8 cellular contexts compared by ENCODE assay signal in the genomic region with DNA sequence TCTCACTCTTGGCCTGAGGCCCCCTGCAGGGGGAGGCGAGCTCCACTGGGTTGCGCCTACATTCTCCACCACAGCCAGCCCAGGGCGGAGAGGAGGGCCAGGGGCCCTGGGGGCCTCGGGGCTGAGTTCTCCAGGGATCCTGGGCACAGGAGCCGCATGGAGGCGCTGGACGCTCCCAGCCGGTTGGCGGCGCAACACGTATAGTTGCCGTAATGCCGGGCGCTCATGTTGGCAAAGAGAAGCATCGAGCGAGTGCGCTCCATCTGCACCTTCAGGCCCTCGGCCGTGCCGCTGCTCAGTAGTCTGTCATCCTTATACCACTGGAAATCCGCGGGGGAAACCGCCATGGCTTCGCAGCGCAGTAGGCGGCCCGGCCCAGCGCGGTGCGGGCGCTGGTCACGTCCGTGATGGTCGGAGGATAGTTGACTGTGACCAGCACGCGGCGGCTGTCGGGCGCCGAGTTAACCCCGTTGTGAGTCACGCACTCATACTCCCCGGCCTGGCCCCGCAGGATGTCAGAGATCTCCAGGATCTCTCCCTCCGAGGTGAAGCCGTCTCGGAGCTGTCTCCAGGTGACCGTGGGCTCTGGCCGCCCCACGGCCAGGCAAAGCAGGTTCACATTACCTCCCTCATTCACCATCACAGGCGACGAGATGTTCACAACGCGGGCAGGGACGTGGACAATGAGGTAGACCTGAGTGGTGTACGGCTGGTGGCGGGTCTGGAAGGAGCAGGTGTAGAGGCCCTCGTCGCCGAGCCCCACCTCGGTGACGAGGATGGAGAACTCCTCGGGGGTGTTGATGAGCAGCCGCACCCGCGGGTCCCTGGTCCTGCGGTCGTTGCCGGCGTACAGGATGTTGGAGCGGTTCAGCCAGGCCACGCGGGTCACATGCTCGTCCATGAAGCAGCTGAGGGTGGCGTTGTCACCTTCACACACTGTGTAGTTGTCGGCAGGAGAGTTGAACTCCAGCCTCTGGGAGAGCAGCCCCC. TPM values are rescaled to one million over a fixed set of nuclear protein-coding genes. Genes with fewer than 3 reads are reported as not detected.
A peak's percentile ranks its signal among the peaks of the same experiment; 100 is the strongest.
DNase-seq lines count a peak whose midpoint lies in the region; ATAC-seq and TF ChIP-seq lines count a peak whose summit lies in the region.
"Not testable (repeated sequence)": the region's sequence is repeated elsewhere in the genome, so short reads cannot be mapped to it uniquely, and the experiment has no call there.

No MANE protein-coding gene starts in this region.

- DNase-seq in COLO668 (lab: John Stamatoyannopoulos, UW; ENCODE audit: unreplicated experiment) (peak; percentile 71), NCI-H1417 (lab: John Stamatoyannopoulos, UW) (peak; percentile 45 to 70 (median 64)), sciatic nerve (ENCODE audit: low spot score) (peak; percentile 62)
- peak; percentile 11 for DNase-seq in activated CD4-positive, alpha-beta T cell treated with anti-CD3 and anti-CD28 coated beads for 1 hour
- DNase-seq in epithelial cell of proximal tubule (ENCODE audit: low read depth); left lobe of liver (ENCODE audit: low spot score): not testable (repeated sequence)
- DNase-seq in stimulated activated naive CD8-positive, alpha-beta T cell treated with anti-CD3 and anti-CD28 coated beads, Interleukin-15, amount 100 ng/mL, for 72 hours: peak; percentile 43 to 45

- ATAC-seq in left lobe of liver (peak; percentile 59), sciatic nerve (peak; percentile 70)
- ATAC-seq in stimulated activated naive CD8-positive, alpha-beta T cell treated with anti-CD3 and anti-CD28 coated beads, Interleukin-15, amount 100 ng/mL, for 72 hours: peak; percentile 81

- intact Hi-C loops in sciatic nerve (cut with DNase I): not testable (repeated sequence)

- peak overlapping the region; percentile 82 for H3K27ac Mint-ChIP-seq in activated naive CD4-positive, alpha-beta T cell treated with anti-CD3 and anti-CD28 coated beads, Interleukin-2, amount 50 U/mL, for 24 hours
- peak overlapping the region; percentile 4 to 86 for H3K27ac Mint-ChIP-seq in stimulated activated naive CD8-positive, alpha-beta T cell treated with anti-CD3 and anti-CD28 coated beads, Interleukin-15, amount 100 ng/mL, for 72 hours

- peak overlapping the region; percentile 51 for H3K4me3 ChIP-seq in epithelial cell of proximal tubule (ENCODE audit: low read depth, low read length)

- peak; percentile 31 for TF ChIP-seq CTCF in epithelial cell of proximal tubule (conservative IDR thresholded peaks at IDR 0.05; ENCODE audit: low read depth, low read length)

- H3K27me3 Mint-ChIP-seq in activated naive CD4-positive, alpha-beta T cell treated with anti-CD3 and anti-CD28 coated beads, Interleukin-2, amount 50 U/mL, for 24 hours: peaks cover 10% of the 10 kb centered on the region
- H3K27me3 Mint-ChIP-seq in stimulated activated naive CD8-positive, alpha-beta T cell treated with anti-CD3 and anti-CD28 coated beads, Interleukin-15, amount 100 ng/mL, for 72 hours: peaks cover 18% of the 10 kb centered on the region

- peaks cover 14% of the 10 kb centered on the region for H3K4me1 Mint-ChIP-seq in activated naive CD4-positive, alpha-beta T cell treated with anti-CD3 and anti-CD28 coated beads, Interleukin-2, amount 50 U/mL, for 24 hours
- H3K4me1 Mint-ChIP-seq in stimulated activated naive CD8-positive, alpha-beta T cell treated with anti-CD3 and anti-CD28 coated beads, Interleukin-15, amount 100 ng/mL, for 72 hours: peaks cover 16% of the 10 kb centered on the region

- peak overlapping the region; percentile 92 for H3K4me3 Mint-ChIP-seq in activated naive CD4-positive, alpha-beta T cell treated with anti-CD3 and anti-CD28 coated beads, Interleukin-2, amount 50 U/mL, for 24 hours
- H3K4me3 Mint-ChIP-seq in stimulated activated naive CD8-positive, alpha-beta T cell treated with anti-CD3 and anti-CD28 coated beads, Interleukin-15, amount 100 ng/mL, for 72 hours: peak overlapping the region; percentile 87 to 90

- not testable (repeated sequence) for H3K9me3 Mint-ChIP-seq in activated naive CD4-positive, alpha-beta T cell treated with anti-CD3 and anti-CD28 coated beads, Interleukin-2, amount 50 U/mL, for 24 hours
- H3K9me3 Mint-ChIP-seq in stimulated activated naive CD8-positive, alpha-beta T cell treated with anti-CD3 and anti-CD28 coated beads, Interleukin-15, amount 100 ng/mL, for 72 hours: peaks cover 0 to 14% of the 10 kb centered on the region in 2 donors

- H3K36me3 Mint-ChIP-seq in activated naive CD4-positive, alpha-beta T cell treated with anti-CD3 and anti-CD28 coated beads, Interleukin-2, amount 50 U/mL, for 24 hours: not testable (repeated sequence)

RNA-seq across cellular contexts. Expression of gene ZNF680, which starts 6.8 kb away (rescaled TPM):
- 8.1 and 13.1 TPM in 2 replicates for total RNA-seq in epithelial cell of proximal tubule
- 14.3 TPM for total RNA-seq in left lobe of liver
- total RNA-seq in sciatic nerve: 29.6 TPM
